Comparison of ENCODE assay signal across 1 cellular context in genomic region chr17:42779942-42780815, GRCh38.
TF ChIP-seq lines count a peak whose summit lies in the region.

Gene WNK4, plus strand, starts transcription at chr17:42780610. Its CDS starts 89 bp downstream, at chr17:42780699.

TF ChIP-seq in HepG2, 621 proteins besides CTCF, POLR2A, EP300 and RAD21 (continued from another document and continues in another):
- TF ChIP-seq ZNF784 (CRISPR knock-in tag; IDR thresholded peaks at IDR 0.05; ENCODE audit: borderline replicate concordance) (no peak), ZNF263 (CRISPR knock-in tag; IDR thresholded peaks at IDR 0.05) (peak; percentile 97), CBX2 (IDR thresholded peaks at IDR 0.05; ENCODE audit: low read depth, low read length) (no peak), CBX2 (CRISPR knock-in tag; IDR thresholded peaks at IDR 0.05; ENCODE audit: low read depth) (peak; percentile 86; the same call in 1 of the 2 replicates), HDAC2 (CRISPR knock-in tag; IDR thresholded peaks at IDR 0.05) (peak; percentile 88), TFAP4 (IDR thresholded peaks at IDR 0.05; ENCODE audit: borderline replicate concordance, low read depth) (peak; percentile 83; the same call in 1 of the 2 replicates), ZNF761 (CRISPR knock-in tag; conservative IDR thresholded peaks at IDR 0.05) (no peak; the same call in 1 of the 2 replicates), ZNF343 (CRISPR knock-in tag; IDR thresholded peaks at IDR 0.05) (no peak; the same call in 1 of the 2 replicates), ZNF775 (CRISPR knock-in tag; IDR thresholded peaks at IDR 0.05; ENCODE audit: borderline replicate concordance) (peak; percentile 51; the same call in 1 of the 2 replicates), JUNB (CRISPR knock-in tag; IDR thresholded peaks at IDR 0.05; ENCODE audit: borderline replicate concordance) (no peak), IRF9 (CRISPR knock-in tag; IDR thresholded peaks at IDR 0.05; ENCODE audit: borderline replicate concordance) (peak; percentile 23; the same call in 1 of the 2 replicates), IKZF1 (IDR thresholded peaks at IDR 0.05) (no peak), DDIT3 (CRISPR knock-in tag; IDR thresholded peaks at IDR 0.05) (no peak), NFE2L1 (CRISPR knock-in tag; IDR thresholded peaks at IDR 0.05; ENCODE audit: borderline replicate concordance) (no peak), ZBTB26 (CRISPR knock-in tag; IDR thresholded peaks at IDR 0.05; ENCODE audit: borderline replicate concordance) (peak; percentile 51), NFATC3 (CRISPR knock-in tag; IDR thresholded peaks at IDR 0.05) (no peak), ZBTB21 (CRISPR knock-in tag; IDR thresholded peaks at IDR 0.05) (peak; percentile 17; the same call in 1 of the 2 replicates), E2F5 (CRISPR knock-in tag; conservative IDR thresholded peaks at IDR 0.05) (no peak; the same call in 1 of the 2 replicates), ZFP91 (CRISPR knock-in tag; IDR thresholded peaks at IDR 0.05; ENCODE audit: borderline replicate concordance) (no peak; the same call in none of the 2 replicates), ZNF800 (CRISPR knock-in tag; IDR thresholded peaks at IDR 0.05) (no peak; the same call in 1 of the 2 replicates), REPIN1 (CRISPR knock-in tag; IDR thresholded peaks at IDR 0.05; ENCODE audit: borderline replicate concordance, low read depth) (peak; percentile 91; the same call in 1 of the 2 replicates), BRF2 (CRISPR knock-in tag; IDR thresholded peaks at IDR 0.05) (peak; percentile 70; the same call in 1 of the 2 replicates), ZFP82 (CRISPR knock-in tag; IDR thresholded peaks at IDR 0.05; ENCODE audit: borderline replicate concordance) (peak; percentile 87; the same call in 1 of the 2 replicates), ZNF138 (CRISPR knock-in tag; IDR thresholded peaks at IDR 0.05; ENCODE audit: low read depth) (no peak), ZBTB38 (CRISPR knock-in tag; IDR thresholded peaks at IDR 0.05) (peak; percentile 24; the same call in 1 of the 2 replicates), AKAP8 (CRISPR knock-in tag; IDR thresholded peaks at IDR 0.05) (peak; percentile 99), U2AF2 (IDR thresholded peaks at IDR 0.05; ENCODE audit: low read depth, low read length) (no peak), CERS6 (CRISPR knock-in tag; IDR thresholded peaks at IDR 0.05) (0 out of 2 replicates have a peak, but pooled peaks have one; percentile 46), ATF3 (CRISPR knock-in tag; IDR thresholded peaks at IDR 0.05) (peak; percentile 36; the same call in 1 of the 2 replicates), RFX5 (IDR thresholded peaks at IDR 0.05; ENCODE audit: low read depth, low read length) (no peak), U2AF1 (optimal IDR thresholded peaks at IDR 0.05; ENCODE audit: low read depth, low read length) (peak; percentile 9), SKI (IDR thresholded peaks at IDR 0.05; ENCODE audit: partially characterized antibody) (peak; percentile 69), TCF7L2 (IDR thresholded peaks at IDR 0.05; ENCODE audit: low read depth, low read length) (no peak), ZNF30 (CRISPR knock-in tag; IDR thresholded peaks at IDR 0.05) (no peak), ZNF468 (CRISPR knock-in tag; IDR thresholded peaks at IDR 0.05) (no peak), TEAD3 (CRISPR knock-in tag; optimal IDR thresholded peaks at IDR 0.05; ENCODE audit: borderline replicate concordance) (peak; percentile 43), KLF15 (CRISPR knock-in tag; IDR thresholded peaks at IDR 0.05; ENCODE audit: borderline replicate concordance) (no peak), FIP1L1 (IDR thresholded peaks at IDR 0.05; ENCODE audit: borderline replicate concordance, insufficient read depth, low read depth, low read length) (no peak), SNAPC5 (CRISPR knock-in tag; IDR thresholded peaks at IDR 0.05; ENCODE audit: borderline replicate concordance) (no peak), ZNF841 (CRISPR knock-in tag; IDR thresholded peaks at IDR 0.05; ENCODE audit: borderline replicate concordance) (no peak; the same call in 1 of the 2 replicates), ZNF512 (CRISPR knock-in tag; IDR thresholded peaks at IDR 0.05) (no peak), RORA (CRISPR knock-in tag; IDR thresholded peaks at IDR 0.05) (no peak), ZNF484 (CRISPR knock-in tag; IDR thresholded peaks at IDR 0.05; ENCODE audit: borderline replicate concordance, low read depth) (no peak; the same call in 1 of the 2 replicates), ZNF639 (CRISPR knock-in tag; conservative IDR thresholded peaks at IDR 0.05) (peak; percentile 21; the same call in 1 of the 2 replicates), ZNF770 (CRISPR knock-in tag; IDR thresholded peaks at IDR 0.05) (no peak; the same call in none of the 2 replicates), NR2F2 (IDR thresholded peaks at IDR 0.05; ENCODE audit: borderline replicate concordance, low read depth) (peak; percentile 18; the same call in 1 of the 2 replicates)
